In genomic region chr12:102096855-102097254, GRCh38 we compare ENCODE assay signal across 12 cellular contexts.
"Had no signal": no experiment of that assay in that cellular context is flagged by ENCODE, and none has a peak within 500 bp of the region (broad histone marks: within the 10 kb centered on the region; RNA-seq: fewer than 3 reads in every experiment).

No MANE protein-coding gene starts in this region.

- H3K27ac ChIP-seq: brain microvascular endothelial cell, foreskin keratinocyte had no signal

- ATAC-seq: foreskin keratinocyte; natural killer cell treated with Interleukin-12 subunit alpha and Interleukin-12 subunit beta and Interleukin-15 and Interleukin-18, amount 100 ng/mL, for 72 hours had no signal

- H3K27me3 ChIP-seq: brain microvascular endothelial cell, foreskin keratinocyte had no signal

- DNase-seq: activated CD4-positive, CD25-positive, alpha-beta regulatory T cell treated with anti-CD3 and anti-CD28 coated beads, Interleukin-2, amount 50 U/mL, for 72 hours; activated naive CD8-positive, alpha-beta T cell treated with anti-CD3 and anti-CD28 coated beads, Interleukin-2, amount 10 ng/mL, durations not matched to agents 7 days and 5 days; anterior cingulate cortex; brain microvascular endothelial cell; effector memory CD4-positive, alpha-beta T cell; foreskin keratinocyte; immature natural killer cell; mesendoderm; retina; stimulated activated CD4-positive, alpha-beta T cell treated with anti-CD3 and anti-CD28 coated beads, Interleukin-12 subunit alpha, Interleukin-12 subunit beta, amount 100 ng/mL, for 4 hours; stimulated activated CD4-positive, alpha-beta T cell treated with anti-CD3 and anti-CD28 coated beads, Interleukin-2, amount 100 ng/mL, for 24 hours had no signal

- H3K4me1 ChIP-seq: foreskin keratinocyte had no signal
